In the genomic region with DNA sequence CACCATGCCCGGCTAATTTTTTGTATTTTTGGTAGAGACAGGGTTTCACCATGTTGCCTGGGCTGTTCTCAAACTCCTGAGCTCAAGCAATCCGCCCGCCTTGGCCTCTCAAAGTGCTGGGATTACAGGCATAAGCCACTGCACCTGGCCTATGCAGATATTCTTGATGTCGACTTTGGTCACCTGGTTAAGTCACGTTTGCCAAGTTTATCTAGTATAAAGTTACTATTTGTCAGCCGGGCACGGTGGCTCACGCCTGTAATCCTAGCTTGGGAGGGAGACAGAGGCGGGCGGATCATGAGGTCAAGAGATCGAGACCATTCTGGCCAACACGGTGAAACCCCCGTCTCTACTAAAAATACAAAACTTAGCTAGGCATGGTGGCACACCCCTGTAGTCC, we compare ENCODE assay signal across 6 cellular contexts. TPM values are rescaled to one million over a fixed set of nuclear protein-coding genes. Genes with fewer than 3 reads are reported as not detected.
"Had no signal": no experiment of that assay in that cellular context is flagged by ENCODE, and none has a peak within 500 bp of the region (broad histone marks: within the 10 kb centered on the region; RNA-seq: fewer than 3 reads in every experiment).

No MANE protein-coding gene starts in this region.

RNA-seq across cellular contexts. Expression of gene SLC29A2, which starts 12.8 kb away (rescaled TPM):
- total RNA-seq: LHCN-M2, SJSA1 had no signal

RNA-seq across cellular contexts. Expression of gene NPAS4, which starts 36.5 kb away (rescaled TPM):
- total RNA-seq: LHCN-M2, MCF 10A, PC-3, Peyer's patch, Right ventricle myocardium superior had no signal
